11 cellular contexts compared by ENCODE assay signal in genomic region chr16:53510704-53511070, GRCh38. TPM values are rescaled to one million over a fixed set of nuclear protein-coding genes. Genes with fewer than 3 reads are reported as not detected.
DNase-seq lines count a peak whose midpoint lies in the region; ATAC-seq and TF ChIP-seq lines count a peak whose summit lies in the region.
"Had no signal": no experiment of that assay in that cellular context is flagged by ENCODE, and none has a peak within 500 bp of the region (broad histone marks: within the 10 kb centered on the region; RNA-seq: fewer than 3 reads in every experiment).

No MANE protein-coding gene starts in this region.

- H3K9me3 ChIP-seq in right cardiac atrium (ENCODE audit: control insufficient read depth, low read length) (no peaks in the 10 kb centered on the region), right lobe of liver (no peaks in the 10 kb centered on the region), vagina (no peaks in the 10 kb centered on the region), Peyer's patch (no peaks in the 10 kb centered on the region)

- H3K36me3 ChIP-seq in right lobe of liver (no peaks in the 10 kb centered on the region), vagina (no peaks in the 10 kb centered on the region), Peyer's patch (no peaks in the 10 kb centered on the region)
- H3K36me3 ChIP-seq: spleen had no signal

- H3K27ac Mint-ChIP-seq in activated CD8-positive, alpha-beta T cell treated with anti-CD3 and anti-CD28 coated beads for 36 hours, result no peak overlapping the region
- H3K27ac Mint-ChIP-seq: activated T-helper 1 cell treated with anti-CD3 and anti-CD28 coated beads, Interleukin-12 subunit alpha, Interleukin-12 subunit beta, Interleukin-2, Interleukin-4 antibody, amounts not matched to agents 30 ng/mL and 10 ng/mL and 1 ng/mL, durations not matched to agents 14 hours and 24 hours and 36 hours had no signal

- WGBS in right cardiac atrium, result 40% methylated on average over 2 of the region's 2 CpGs
- WGBS in right lobe of liver (ENCODE audit: insufficient coverage, low coverage, low lambda C conversion rate, missing lambda C conversion rate), result 13% methylated on average over 2 of the region's 2 CpGs

- peaks cover 25% of the 10 kb centered on the region for H3K4me1 Mint-ChIP-seq in activated CD8-positive, alpha-beta T cell treated with anti-CD3 and anti-CD28 coated beads for 36 hours (ENCODE audit: low read depth)

- H3K4me1 ChIP-seq in right cardiac atrium (ENCODE audit: control insufficient read depth, insufficient read depth, low read length) (no peaks in the 10 kb centered on the region), right lobe of liver (peaks cover 0 to 37% (median 18%) of the 10 kb centered on the region in 4 donors), vagina (peaks cover 5% of the 10 kb centered on the region), Peyer's patch (no peaks in the 10 kb centered on the region)

- CTCF ChIA-PET in activated CD8-positive, alpha-beta T cell treated with anti-CD3 and anti-CD28 coated beads for 36 hours (lab: Charles Lee), result interaction anchor here (0.8 to 1.8 kb wide), 11 partner anchors 8 to 375 kb away, joined by 3 to 7 read pairs (median 4); no protein-coding TSS in a partner anchor

- peak; percentile 3 for TF ChIP-seq CTCF in activated CD8-positive, alpha-beta T cell treated with anti-CD3 and anti-CD28 coated beads for 36 hours (IDR thresholded peaks at IDR 0.05)
- TF ChIP-seq CTCF in right lobe of liver (IDR thresholded peaks at IDR 0.05) (no peak), vagina (IDR thresholded peaks at IDR 0.05) (no peak), Peyer's patch (IDR thresholded peaks at IDR 0.05) (no peak)

- POLR2A ChIA-PET in activated CD8-positive, alpha-beta T cell treated with anti-CD3 and anti-CD28 coated beads for 36 hours (lab: Charles Lee), result interaction anchor here (1.0 kb wide), 1 partner anchor 75 kb away, joined by 3 read pairs; no protein-coding TSS in a partner anchor

- ATAC-seq in right cardiac atrium (no peak), Right ventricle myocardium superior (ENCODE audit: poor library complexity) (no peak), right lobe of liver (no peak), HG02870 (IDR thresholded peaks at IDR 0.05; ENCODE audit: unreplicated experiment) (no peak)
- no peak for ATAC-seq in activated CD8-positive, alpha-beta T cell treated with anti-CD3 and anti-CD28 coated beads for 36 hours

- H3K27me3 Mint-ChIP-seq in activated CD8-positive, alpha-beta T cell treated with anti-CD3 and anti-CD28 coated beads for 36 hours, result no peaks in the 10 kb centered on the region

- DNase-seq in right cardiac atrium (no peak), Right ventricle myocardium superior (no peak), right lobe of liver (peak in 1 of 3 donors; percentile 17), vagina (ENCODE audit: extremely low spot score in 2 of 2) (no peak), amygdala (lab: John Stamatoyannopoulos, UW) (no peak), Peyer's patch (no peak)
- no peak for DNase-seq in activated CD8-positive, alpha-beta T cell treated with anti-CD3 and anti-CD28 coated beads for 36 hours
- DNase-seq: NCI-H1417 treated with DMSO at 0.1 percent for 48 hours had no signal

- H3K4me3 ChIP-seq in right cardiac atrium (ENCODE audit: low read length) (no peak overlapping the region), right lobe of liver (no peak overlapping the region), vagina (no peak overlapping the region), Peyer's patch (no peak overlapping the region)

- H3K27me3 ChIP-seq in right cardiac atrium (ENCODE audit: control insufficient read depth, insufficient read depth) (no peaks in the 10 kb centered on the region), right lobe of liver (no peaks in the 10 kb centered on the region), vagina (no peaks in the 10 kb centered on the region), Peyer's patch (no peaks in the 10 kb centered on the region)
- H3K27me3 ChIP-seq: spleen had no signal

- no peak overlapping the region for H3K4me3 Mint-ChIP-seq in activated CD8-positive, alpha-beta T cell treated with anti-CD3 and anti-CD28 coated beads for 36 hours
- H3K4me3 Mint-ChIP-seq: activated T-helper 1 cell treated with anti-CD3 and anti-CD28 coated beads, Interleukin-12 subunit alpha, Interleukin-12 subunit beta, Interleukin-2, Interleukin-4 antibody, amounts not matched to agents 30 ng/mL and 10 ng/mL and 1 ng/mL, durations not matched to agents 14 hours and 24 hours and 36 hours had no signal

- H3K9me3 Mint-ChIP-seq in activated CD8-positive, alpha-beta T cell treated with anti-CD3 and anti-CD28 coated beads for 36 hours, result no peaks in the 10 kb centered on the region

- H3K27ac ChIP-seq in right cardiac atrium (ENCODE audit: low read length), result peak overlapping the region; percentile 45
- H3K27ac ChIP-seq in right lobe of liver, result peak overlapping the region; percentile 9 to 96 (median 96)
- H3K27ac ChIP-seq in vagina, result peak overlapping the region; percentile 17
- no peak overlapping the region for H3K27ac ChIP-seq in Peyer's patch

- peaks cover 2% of the 10 kb centered on the region for H3K36me3 Mint-ChIP-seq in activated CD8-positive, alpha-beta T cell treated with anti-CD3 and anti-CD28 coated beads for 36 hours (ENCODE audit: low read depth)

- no peak for TF ChIP-seq POLR2A in right lobe of liver (IDR thresholded peaks at IDR 0.05)
- no peak for TF ChIP-seq POLR2A in vagina (IDR thresholded peaks at IDR 0.05)
- no peak for TF ChIP-seq POLR2A in Peyer's patch (IDR thresholded peaks at IDR 0.05)

- intact Hi-C loops in right cardiac atrium (cut with DNase I) (no loop called here), Right ventricle myocardium superior (cut with DNase I) (no loop called here), right lobe of liver (cut with DNase I) (no loop called here), vagina (cut with DNase I) (no loop called here)
- intact Hi-C loops in activated CD8-positive, alpha-beta T cell treated with anti-CD3 and anti-CD28 coated beads for 36 hours (cut with micrococcal nuclease), result loop anchor here (10.0 kb wide), 1 partner anchor 136 kb away; no protein-coding TSS in a partner anchor

RNA-seq across cellular contexts. Expression of gene AKTIP, which starts 7.7 kb away (rescaled TPM):
- total RNA-seq in right cardiac atrium (10 to 100 TPM; 68.1 to 74.7 (median 70.5) TPM), Right ventricle myocardium superior (87.9 TPM), right lobe of liver (10 to 100 TPM; 23.3 to 42.4 (median 26.5) TPM), vagina (32.2 TPM), Peyer's patch (10 to 100 TPM; 34.6 to 83.5 (median 43.6) TPM)
- polyA plus RNA-seq in right cardiac atrium, result 49.5 TPM
- total RNA-seq in activated CD8-positive, alpha-beta T cell treated with anti-CD3 and anti-CD28 coated beads for 36 hours, result 10 to 100 TPM; 24.4 to 24.7 TPM

Comparison
In these comparisons a context has a peak if more than half of its experiments do, and no peak if none do; other contexts are left out.
1. H3K27ac ChIP-seq: peak in right cardiac atrium (single experiment), right lobe of liver (3 of 3) and vagina (single experiment); none in Peyer's patch (0 of 4).